Comparison of ENCODE assay signal across 18 cellular contexts in genomic region chr11:78210000-78210608, GRCh38. TPM values are rescaled to one million over a fixed set of nuclear protein-coding genes. Genes with fewer than 3 reads are reported as not detected.
DNase-seq lines count a peak whose midpoint lies in the region; ATAC-seq and TF ChIP-seq lines count a peak whose summit lies in the region.
"Had no signal": no experiment of that assay in that cellular context is flagged by ENCODE, and none has a peak within 500 bp of the region (broad histone marks: within the 10 kb centered on the region; RNA-seq: fewer than 3 reads in every experiment).

No MANE protein-coding gene starts in this region.

- no peak for ATAC-seq in stimulated activated effector memory CD8-positive, alpha-beta T cell treated with anti-CD3 and anti-CD28 coated beads, Interleukin-12 subunit alpha, Interleukin-12 subunit beta, amount 100 ng/mL, for 72 hours
- ATAC-seq in GM21723 (IDR thresholded peaks at IDR 0.05; ENCODE audit: unreplicated experiment): no peak
- ATAC-seq in naive thymus-derived CD8-positive, alpha-beta T cell: no peak

- H3K27me3 Mint-ChIP-seq in activated T-cell treated with anti-CD3 and anti-CD28 coated beads, Interleukin-2, amount 50 U/mL, for 24 hours: no peaks in the 10 kb centered on the region
- no peaks in the 10 kb centered on the region for H3K27me3 Mint-ChIP-seq in Caco-2 (ENCODE audit: insufficient read depth, unreplicated experiment)
- peaks cover 40% of the 10 kb centered on the region for H3K27me3 Mint-ChIP-seq in endothelial cell (ENCODE audit: unreplicated experiment)
- H3K27me3 Mint-ChIP-seq in naive thymus-derived CD8-positive, alpha-beta T cell: no peaks in the 10 kb centered on the region

- CTCF ChIA-PET in Caco-2 (lab: Charles Lee): no interaction called here

- peak; percentile 2 for DNase-seq in activated T-cell treated with anti-CD3 and anti-CD28 coated beads, Interleukin-2, amount 50 U/mL, for 1 hour
- no peak for DNase-seq in activated T-cell treated with anti-CD3 and anti-CD28 coated beads, Interleukin-2, amount 50 U/mL, for 24 hours
- no peak for DNase-seq in Caco-2
- peak; percentile 30 for DNase-seq in endothelial cell (ENCODE audit: low spot score)
- no peak for DNase-seq in stimulated activated effector memory CD8-positive, alpha-beta T cell treated with anti-CD3 and anti-CD28 coated beads, Interleukin-12 subunit alpha, Interleukin-12 subunit beta, amount 100 ng/mL, for 72 hours (ENCODE audit: low spot score in 2 of 2)
- no peak for DNase-seq in NCI-H2107 (lab: John Stamatoyannopoulos, UW)
- no peak for DNase-seq in naive thymus-derived CD8-positive, alpha-beta T cell
- DNase-seq: C1 segment of cervical spinal cord, DMS153, EL, H7, NCI-H1092, NCI-H146, NCI-H2081 treated with DMSO at 0.1 percent for 48 hours, NCI-H510A treated with DMSO at 0.1 percent for 48 hours, NCI-H82, PC-9 had no signal

- H3K4me3 ChIP-seq in Caco-2 (ENCODE audit: low read depth, low read length): no peak overlapping the region
- H3K4me3 ChIP-seq: PC-9 had no signal

- no peak overlapping the region for H3K27ac Mint-ChIP-seq in activated T-cell treated with anti-CD3 and anti-CD28 coated beads, Interleukin-2, amount 50 U/mL, for 24 hours
- H3K27ac Mint-ChIP-seq in Caco-2 (ENCODE audit: unreplicated experiment): peak overlapping the region; percentile 29
- H3K27ac Mint-ChIP-seq in endothelial cell (ENCODE audit: unreplicated experiment): peak overlapping the region; percentile 70
- H3K27ac Mint-ChIP-seq in stimulated activated effector memory CD8-positive, alpha-beta T cell treated with anti-CD3 and anti-CD28 coated beads, Interleukin-12 subunit alpha, Interleukin-12 subunit beta, amount 100 ng/mL, for 72 hours: peak overlapping the region; percentile 67
- H3K27ac Mint-ChIP-seq in naive thymus-derived CD8-positive, alpha-beta T cell: peak overlapping the region in 2 of 10 donors; percentile 22 to 59

- H3K9me3 Mint-ChIP-seq in activated T-cell treated with anti-CD3 and anti-CD28 coated beads, Interleukin-2, amount 50 U/mL, for 24 hours: no peaks in the 10 kb centered on the region
- H3K9me3 Mint-ChIP-seq in Caco-2 (ENCODE audit: unreplicated experiment) (no peaks in the 10 kb centered on the region), endothelial cell (ENCODE audit: unreplicated experiment) (no peaks in the 10 kb centered on the region)
- H3K9me3 Mint-ChIP-seq in stimulated activated effector memory CD8-positive, alpha-beta T cell treated with anti-CD3 and anti-CD28 coated beads, Interleukin-12 subunit alpha, Interleukin-12 subunit beta, amount 100 ng/mL, for 72 hours: no peaks in the 10 kb centered on the region
- H3K9me3 Mint-ChIP-seq in naive thymus-derived CD8-positive, alpha-beta T cell: no peaks in the 10 kb centered on the region

- H3K4me1 Mint-ChIP-seq in activated T-cell treated with anti-CD3 and anti-CD28 coated beads, Interleukin-2, amount 50 U/mL, for 24 hours (ENCODE audit: low read depth): peaks cover 9% of the 10 kb centered on the region
- H3K4me1 Mint-ChIP-seq in Caco-2 (ENCODE audit: low read depth, unreplicated experiment): no peaks in the 10 kb centered on the region
- peaks cover 41% of the 10 kb centered on the region for H3K4me1 Mint-ChIP-seq in endothelial cell (ENCODE audit: unreplicated experiment)
- H3K4me1 Mint-ChIP-seq in stimulated activated effector memory CD8-positive, alpha-beta T cell treated with anti-CD3 and anti-CD28 coated beads, Interleukin-12 subunit alpha, Interleukin-12 subunit beta, amount 100 ng/mL, for 72 hours: peaks cover 5% of the 10 kb centered on the region
- H3K4me1 Mint-ChIP-seq in naive thymus-derived CD8-positive, alpha-beta T cell: peaks cover 5 to 19% (median 13%) of the 10 kb centered on the region in 4 donors

- no peaks in the 10 kb centered on the region for H3K4me1 ChIP-seq in Caco-2

- POLR2A ChIA-PET in Caco-2 (lab: Charles Lee): interaction anchor here (0.5 kb wide), 1 partner anchor 170 kb away, joined by 6 read pairs; no protein-coding TSS in a partner anchor
- POLR2A ChIA-PET in naive thymus-derived CD8-positive, alpha-beta T cell (lab: Charles Lee): no interaction called here

- no peaks in the 10 kb centered on the region for H3K9me3 ChIP-seq in Caco-2

- BruUV-seq in Caco-2 (replicated peaks; lab: Mats Ljungman, UMichigan): no TSS peak

- TF ChIP-seq CTCF in Caco-2 (IDR thresholded peaks at IDR 0.05; ENCODE audit: insufficient read depth in 1 of 2, low read depth in 1 of 2, low read length in 1 of 2, severe bottlenecking in 1 of 2, unreplicated experiment in 1 of 2) (no peak), endothelial cell (IDR thresholded peaks at IDR 0.05; ENCODE audit: unreplicated experiment) (no peak)

- no peak overlapping the region for H3K4me3 Mint-ChIP-seq in activated T-cell treated with anti-CD3 and anti-CD28 coated beads, Interleukin-2, amount 50 U/mL, for 24 hours
- no peak overlapping the region for H3K4me3 Mint-ChIP-seq in Caco-2 (ENCODE audit: unreplicated experiment)
- H3K4me3 Mint-ChIP-seq in endothelial cell (ENCODE audit: unreplicated experiment): peak overlapping the region; percentile 82
- H3K4me3 Mint-ChIP-seq in stimulated activated effector memory CD8-positive, alpha-beta T cell treated with anti-CD3 and anti-CD28 coated beads, Interleukin-12 subunit alpha, Interleukin-12 subunit beta, amount 100 ng/mL, for 72 hours: no peak overlapping the region
- H3K4me3 Mint-ChIP-seq in naive thymus-derived CD8-positive, alpha-beta T cell: no peak overlapping the region

- no peaks in the 10 kb centered on the region for H3K36me3 ChIP-seq in Caco-2 (ENCODE audit: control insufficient read depth, insufficient read depth, low read length)

- intact Hi-C loops in Caco-2 (cut with micrococcal nuclease; ENCODE audit: unreplicated experiment): no loop called here

- H3K36me3 Mint-ChIP-seq in activated T-cell treated with anti-CD3 and anti-CD28 coated beads, Interleukin-2, amount 50 U/mL, for 24 hours (ENCODE audit: low read depth): peaks cover 72% of the 10 kb centered on the region
- H3K36me3 Mint-ChIP-seq in Caco-2 (ENCODE audit: insufficient read depth, unreplicated experiment): peaks cover 72% of the 10 kb centered on the region
- H3K36me3 Mint-ChIP-seq in endothelial cell (ENCODE audit: low read depth, unreplicated experiment): peaks cover 59% of the 10 kb centered on the region
- no peaks in the 10 kb centered on the region for H3K36me3 Mint-ChIP-seq in stimulated activated effector memory CD8-positive, alpha-beta T cell treated with anti-CD3 and anti-CD28 coated beads, Interleukin-12 subunit alpha, Interleukin-12 subunit beta, amount 100 ng/mL, for 72 hours
- H3K36me3 Mint-ChIP-seq in naive thymus-derived CD8-positive, alpha-beta T cell: peaks cover 0 to 33% (median 26%) of the 10 kb centered on the region in 3 donors

- H3K27me3 ChIP-seq in Caco-2 (replicated peaks; ENCODE audit: control insufficient read depth, insufficient read depth, low read length): no peaks in the 10 kb centered on the region

RNA-seq across cellular contexts. Expression of gene USP35, which starts 21.4 kb away (rescaled TPM):
- total RNA-seq in Caco-2 (2022) (10.7 and 11.3 TPM in 2 replicates), endothelial cell (ENCODE audit: unreplicated experiment) (26.0 TPM)
- 10 to 100 TPM; 11.4 to 12.4 TPM for total RNA-seq in naive thymus-derived CD8-positive, alpha-beta T cell
- 1 to 10 TPM in 2 of 3 donors, under 1 TPM in 1; 0.76 to 1.5 (median 1.5) TPM for polyA plus RNA-seq in naive thymus-derived CD8-positive, alpha-beta T cell

RNA-seq across cellular contexts. Expression of gene KCTD21, which starts 21.7 kb away (rescaled TPM):
- total RNA-seq in Caco-2 (2022): 6.4 and 10.4 TPM in 2 replicates
- 11.4 TPM for total RNA-seq in endothelial cell (ENCODE audit: unreplicated experiment)
- total RNA-seq in naive thymus-derived CD8-positive, alpha-beta T cell: 1 to 10 TPM; 5.1 to 6.1 TPM
- 1 to 10 TPM in 1 of 3 donors, under 1 TPM in 2; 0.08 to 2.5 (median 0.94) TPM for polyA plus RNA-seq in naive thymus-derived CD8-positive, alpha-beta T cell

Comparison
In these comparisons a context has a peak if more than half of its experiments do, and no peak if none do; other contexts are left out.
1. DNase-seq: peak in activated T-cell treated with anti-CD3 and anti-CD28 coated beads, Interleukin-2, amount 50 U/mL, for 1 hour (single experiment) and endothelial cell (single experiment); none in activated T-cell treated with anti-CD3 and anti-CD28 coated beads, Interleukin-2, amount 50 U/mL, for 24 hours (single experiment), Caco-2 (0 of 2), stimulated activated effector memory CD8-positive, alpha-beta T cell treated with anti-CD3 and anti-CD28 coated beads, Interleukin-12 subunit alpha, Interleukin-12 subunit beta, amount 100 ng/mL, for 72 hours (0 of 2), NCI-H2107 (single experiment) and naive thymus-derived CD8-positive, alpha-beta T cell (0 of 10).